Comparison of ENCODE assay signal across 21 cellular contexts in the genomic region with DNA sequence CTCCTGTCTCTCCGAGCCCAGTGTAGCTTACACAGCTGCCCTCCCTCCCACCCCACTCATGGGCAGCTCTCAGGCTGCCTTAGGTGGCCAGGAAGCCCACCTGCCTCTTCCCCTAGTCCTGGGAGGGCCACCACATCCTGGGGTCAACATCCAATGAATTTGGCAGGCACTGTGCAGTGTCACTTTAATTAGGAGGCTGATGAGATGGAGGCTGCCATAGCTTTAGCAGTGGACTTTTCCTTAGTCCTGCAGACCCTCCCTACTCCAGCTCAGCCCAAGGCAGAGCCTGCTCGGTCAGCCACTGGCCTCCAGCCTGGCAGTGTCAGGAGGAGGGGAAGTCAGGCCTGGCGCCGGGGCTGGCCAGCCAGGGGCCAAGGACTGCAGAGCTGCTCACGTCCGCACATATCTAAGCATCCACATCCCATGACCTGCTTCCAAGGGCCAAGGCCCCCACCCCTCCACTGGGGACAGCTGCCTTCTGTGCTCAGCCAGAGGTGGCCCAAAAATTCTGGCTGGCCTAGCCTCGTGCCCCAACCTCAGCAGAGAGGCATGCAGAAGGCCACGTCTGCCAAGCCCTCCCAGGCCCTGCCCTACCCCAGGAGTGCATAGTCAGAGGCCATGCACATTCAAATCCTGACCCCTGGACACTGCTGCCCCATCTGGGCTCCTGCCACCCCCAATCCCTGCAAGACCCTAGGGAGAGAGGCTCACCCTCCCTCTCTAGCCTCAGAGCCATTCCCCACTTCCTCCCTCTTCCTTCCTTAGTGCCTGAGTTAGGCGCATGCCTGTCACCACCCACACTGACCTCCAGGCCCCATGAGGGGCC. TPM values are rescaled to one million over a fixed set of nuclear protein-coding genes. Genes with fewer than 3 reads are reported as not detected.
DNase-seq lines count a peak whose midpoint lies in the region; ATAC-seq and TF ChIP-seq lines count a peak whose summit lies in the region.
"Had no signal": no experiment of that assay in that cellular context is flagged by ENCODE, and none has a peak within 500 bp of the region (broad histone marks: within the 10 kb centered on the region; RNA-seq: fewer than 3 reads in every experiment).

No MANE protein-coding gene starts in this region.

- no peaks in the 10 kb centered on the region for H3K36me3 ChIP-seq in BLaER1 treated with 17β-estradiol and CSF1 and Interleukin-3, amounts not matched to agents 10 nM and 100 nM
- H3K36me3 ChIP-seq in right atrium auricular region (no peaks in the 10 kb centered on the region), sigmoid colon (no peaks in the 10 kb centered on the region)

- CTCF ChIA-PET in GM10248 (lab: Yijun Ruan, JAX), result interaction anchor here (1.4 to 1.7 kb wide), 2 partner anchors 10 to 25 kb away, joined by 3 read pairs; no protein-coding TSS in a partner anchor

- H3K4me3 Mint-ChIP-seq in chondrocyte (ENCODE audit: unreplicated experiment), result no peak overlapping the region
- H3K4me3 Mint-ChIP-seq: memory B cell; naive thymus-derived CD8-positive, alpha-beta T cell had no signal

- peak overlapping the region in 1 of 10 experiments; percentile 16; a peak in 1 of 20 replicates for H3K4me3 ChIP-seq in BLaER1 treated with 17β-estradiol and CSF1 and Interleukin-3, amounts not matched to agents 10 nM and 100 nM
- H3K4me3 ChIP-seq in right atrium auricular region (no peak overlapping the region), sigmoid colon (no peak overlapping the region)

- H3K4me2 ChIP-seq in BLaER1 treated with 17β-estradiol and CSF1 and Interleukin-3, amounts not matched to agents 10 nM and 100 nM, result peak overlapping the region; percentile 70 to 93 (median 85)

- ATAC-seq in HG02870 (IDR thresholded peaks at IDR 0.05; ENCODE audit: unreplicated experiment) (no peak), GM19324 (IDR thresholded peaks at IDR 0.05; ENCODE audit: low FRiP score, unreplicated experiment) (no peak)
- ATAC-seq: naive thymus-derived CD8-positive, alpha-beta T cell; Panc1 had no signal

- no peak for TF ChIP-seq EP300 in sigmoid colon (IDR thresholded peaks at IDR 0.05)

- H3K27ac ChIP-seq in BLaER1 treated with 17β-estradiol and CSF1 and Interleukin-3, amounts not matched to agents 10 nM and 100 nM, result peak overlapping the region in 2 of 11 experiments; percentile 13 to 48; a peak in 1 of 22 replicates
- H3K27ac ChIP-seq in right atrium auricular region, result peak overlapping the region; percentile 36 to 51
- peak overlapping the region in 3 of 4 donors; percentile 1 to 23 (median 7) for H3K27ac ChIP-seq in sigmoid colon

- peak; percentile 68 for DNase-seq in chondrocyte (ENCODE audit: low spot score)
- peak; percentile 63 for DNase-seq in right atrium auricular region (ENCODE audit: low spot score)
- no peak for DNase-seq in sigmoid colon
- DNase-seq in GM10248 (ENCODE audit: extremely low spot score), result no peak
- DNase-seq in HuH-7.5 (ENCODE audit: low spot score), result no peak
- DNase-seq: activated CD4-positive, CD25-positive, alpha-beta regulatory T cell; amygdala; cerebellar nuclear complex; DND-41; GOT3; naive thymus-derived CD8-positive, alpha-beta T cell; NCI-H1048; NCI-H2029 had no signal

- H3K4me1 ChIP-seq in BLaER1 treated with 17β-estradiol and CSF1 and Interleukin-3, amounts not matched to agents 10 nM and 100 nM, result peaks cover 30 to 45% (median 40%) of the 10 kb centered on the region in 10 experiments
- H3K4me1 ChIP-seq in right atrium auricular region (peaks cover 0 to 26% of the 10 kb centered on the region in 2 donors), sigmoid colon (no peaks in the 10 kb centered on the region)

- intact Hi-C loops in sigmoid colon (cut with DNase I), result no loop called here

- no peak overlapping the region for H3K27ac Mint-ChIP-seq in chondrocyte (ENCODE audit: unreplicated experiment)
- H3K27ac Mint-ChIP-seq: memory B cell had no signal

- H3K9me3 Mint-ChIP-seq in chondrocyte (ENCODE audit: low read depth), result peaks cover 9% of the 10 kb centered on the region

- H3K9ac ChIP-seq in BLaER1 treated with 17β-estradiol and CSF1 and Interleukin-3, amounts not matched to agents 10 nM and 100 nM, result no peak overlapping the region; a peak in 1 of 22 replicates

- H3K9me3 ChIP-seq in BLaER1 treated with 17β-estradiol and CSF1 and Interleukin-3, amounts not matched to agents 10 nM and 100 nM (replicated peaks in 1 of 11), result peaks cover 0 to 8% (median 0%) of the 10 kb centered on the region in 11 experiments; a peak in 3 of 22 replicates
- H3K9me3 ChIP-seq in right atrium auricular region (no peaks in the 10 kb centered on the region), sigmoid colon (no peaks in the 10 kb centered on the region)

- 81 to 87% methylated on average over 9 of the region's 9 CpGs for WGBS in sigmoid colon, 2 donors

- TF ChIP-seq CTCF in chondrocyte (IDR thresholded peaks at IDR 0.05) (no peak), right atrium auricular region (IDR thresholded peaks at IDR 0.05) (no peak), sigmoid colon (IDR thresholded peaks at IDR 0.05) (no peak), GM10248 (IDR thresholded peaks at IDR 0.05; ENCODE audit: control extremely low read depth, extremely low read depth, low read depth, missing control alignments) (no peak)

- H4K20me1 ChIP-seq in BLaER1 treated with 17β-estradiol and CSF1 and Interleukin-3, amounts not matched to agents 10 nM and 100 nM, result no peaks in the 10 kb centered on the region

- POLR2A ChIA-PET in GM10248 (lab: Yijun Ruan, JAX), result no interaction called here

- H3K27me3 Mint-ChIP-seq in chondrocyte (ENCODE audit: low read depth), result peaks cover 18% of the 10 kb centered on the region

- no peak for TF ChIP-seq POLR2A in sigmoid colon (IDR thresholded peaks at IDR 0.05)

- H3K27me3 ChIP-seq in BLaER1 treated with 17β-estradiol and CSF1 and Interleukin-3, amounts not matched to agents 10 nM and 100 nM, result no peaks in the 10 kb centered on the region
- H3K27me3 ChIP-seq in right atrium auricular region (no peaks in the 10 kb centered on the region), sigmoid colon (peaks cover 0 to 3% (median 0%) of the 10 kb centered on the region in 3 donors)

- H3K36me3 Mint-ChIP-seq in chondrocyte (ENCODE audit: low read depth), result peaks cover 1% of the 10 kb centered on the region
- H3K36me3 Mint-ChIP-seq: naive thymus-derived CD8-positive, alpha-beta T cell had no signal

- H3K4me1 Mint-ChIP-seq in chondrocyte (ENCODE audit: low read depth), result peaks cover 2% of the 10 kb centered on the region
- H3K4me1 Mint-ChIP-seq: memory B cell; naive thymus-derived CD8-positive, alpha-beta T cell had no signal

RNA-seq across cellular contexts. Expression of gene ADRA2B, which starts 33.1 kb away (rescaled TPM):
- total RNA-seq in chondrocyte, result 0.07 TPM in 1 of 3 replicates, not detected in the others
- 1 to 10 TPM in 1 of 2 donors, under 1 TPM in 1; 0.47 to 1.4 TPM for total RNA-seq in right atrium auricular region
- 1 to 10 TPM in 2 of 4 donors, under 1 TPM in 2; 0.49 to 1.4 (median 0.83) TPM for total RNA-seq in sigmoid colon
- polyA plus RNA-seq in sigmoid colon, result under 1 TPM in 2 of 3 donors, not detected in 1; under 0.01 to 0.54 TPM
- total RNA-seq: HT1080, SK-MEL-5 had no signal
- polyA plus RNA-seq: naive thymus-derived CD8-positive, alpha-beta T cell had no signal

RNA-seq across cellular contexts. Expression of gene GPAT2, which starts 48.6 kb away (rescaled TPM):
- total RNA-seq in chondrocyte (not detected in 3 replicates), right atrium auricular region (1 to 10 TPM; 1.8 to 3.9 TPM), sigmoid colon (1 to 10 TPM in 3 of 4 donors, under 1 TPM in 1; 0.33 to 4.9 (median 3.1) TPM)
- 1 to 10 TPM in 1 of 3 donors, under 1 TPM in 2; 0.23 to 5.1 (median 0.60) TPM for polyA plus RNA-seq in sigmoid colon
- total RNA-seq: HT1080, SK-MEL-5 had no signal

RNA-seq across cellular contexts. Expression of gene ASTL, which starts 55.0 kb away (rescaled TPM):
- total RNA-seq in chondrocyte (not detected in 3 replicates), right atrium auricular region (not detected), sigmoid colon (not detected)
- polyA plus RNA-seq in sigmoid colon, result under 1 TPM in 1 of 3 donors, not detected in 2; 0.36 TPM
- total RNA-seq: HT1080; SK-MEL-5; T-helper 2 cell treated with Interferon-gamma antibody and Interleukin-4, amounts not matched to agents 100 ng/mL and 5 ng/mL, for 36 hours had no signal

Comparison
In these comparisons a context has a peak if more than half of its experiments do, and no peak if none do; other contexts are left out.
1. DNase-seq: peak in chondrocyte (single experiment) and right atrium auricular region (single experiment); none in sigmoid colon (single experiment), GM10248 (single experiment) and HuH-7.5 (single experiment).